9 cellular contexts compared by ENCODE assay signal in genomic region chr22:30397656-30398635, GRCh38. TPM values are rescaled to one million over a fixed set of nuclear protein-coding genes. Genes with fewer than 3 reads are reported as not detected.
DNase-seq lines count a peak whose midpoint lies in the region; ATAC-seq, FAIRE-seq and TF ChIP-seq lines count a peak whose summit lies in the region.
"Had no signal": no experiment of that assay in that cellular context is flagged by ENCODE, and none has a peak within 500 bp of the region (broad histone marks: within the 10 kb centered on the region; RNA-seq: fewer than 3 reads in every experiment).

No MANE protein-coding gene starts in this region.

- H3K4me3 Mint-ChIP-seq in Calu3 (ENCODE audit: low read depth, unreplicated experiment) = peak overlapping the region; percentile 90

- H3K27ac ChIP-seq in SJCRH30 (no peak overlapping the region), esophagus muscularis mucosa (replicated peaks in 1 of 4) (peak overlapping the region; percentile 72 to 80 (median 78)), pancreas (no peak overlapping the region)

- H3K36me3 ChIP-seq in SJCRH30 (no peaks in the 10 kb centered on the region), esophagus muscularis mucosa (no peaks in the 10 kb centered on the region), pancreas (no peaks in the 10 kb centered on the region)

- CTCF ChIA-PET in Calu3 (lab: Charles Lee) = interaction anchor here (0.8 to 3.2 kb wide), 6 partner anchors 10 to 359 kb away, joined by 3 to 12 read pairs (median 6); no protein-coding TSS in a partner anchor

- 42% methylated on average over 8 of the region's 11 CpGs for WGBS in esophagus muscularis mucosa
- WGBS in pancreas, 2 donors = 24 to 26% methylated on average over 11 of the region's 11 CpGs

- no peak for FAIRE-seq in pancreas (lab: Jason Lieb, UNC)
- FAIRE-seq: endometrium had no signal

- H3K9me3 ChIP-seq in SJCRH30 (replicated peaks) = no peaks in the 10 kb centered on the region
- no peaks in the 10 kb centered on the region for H3K9me3 ChIP-seq in esophagus muscularis mucosa
- H3K9me3 ChIP-seq in pancreas = no peaks in the 10 kb centered on the region

- intact Hi-C loops in Calu3 (cut with micrococcal nuclease; ENCODE audit: unreplicated experiment) (loop anchor here (2.0 to 10.0 kb wide), 2 partner anchors 25 to 87 kb away; no protein-coding TSS in a partner anchor), esophagus muscularis mucosa (cut with DNase I) (no loop called here), pancreas (cut with DNase I) (no loop called here)

- H3K9me3 Mint-ChIP-seq in Calu3 (ENCODE audit: low read depth, unreplicated experiment) = no peaks in the 10 kb centered on the region

- TF ChIP-seq CTCF in Calu3 (IDR thresholded peaks at IDR 0.05; ENCODE audit: unreplicated experiment) (no peak), esophagus muscularis mucosa (IDR thresholded peaks at IDR 0.05) (no peak), pancreas (IDR thresholded peaks at IDR 0.05) (no peak)

- DNase-seq in Calu3 (no peak), SJCRH30 (no peak), esophagus muscularis mucosa (ENCODE audit: extremely low spot score) (no peak), pancreas (no peak), hippocampal formation (lab: John Stamatoyannopoulos, UW) (no peak), NCI-H1930 (lab: John Stamatoyannopoulos, UW) (no peak)
- DNase-seq in activated CD4-positive, CD25-positive, alpha-beta regulatory T cell (lab: John Stamatoyannopoulos, UW) = no peak

- H3K4me1 Mint-ChIP-seq in Calu3 (ENCODE audit: low read depth, unreplicated experiment) = peaks cover 21% of the 10 kb centered on the region

- H3K4me3 ChIP-seq in SJCRH30 = peak overlapping the region; percentile 57
- peak overlapping the region; percentile 75 to 90 (median 80) for H3K4me3 ChIP-seq in esophagus muscularis mucosa
- H3K4me3 ChIP-seq in pancreas = peak overlapping the region in 3 of 4 donors; percentile 33 to 72 (median 63)

- H3K27me3 ChIP-seq in SJCRH30 (no peaks in the 10 kb centered on the region), esophagus muscularis mucosa (no peaks in the 10 kb centered on the region), pancreas (no peaks in the 10 kb centered on the region)

- TF ChIP-seq EP300 in esophagus muscularis mucosa (IDR thresholded peaks at IDR 0.05) = no peak

- H3K4me1 ChIP-seq in SJCRH30 = peaks cover 2% of the 10 kb centered on the region
- peaks cover 13 to 41% (median 38%) of the 10 kb centered on the region in 4 donors for H3K4me1 ChIP-seq in esophagus muscularis mucosa
- peaks cover 0 to 5% (median 0%) of the 10 kb centered on the region in 3 donors for H3K4me1 ChIP-seq in pancreas

- BruUV-seq in Calu3 (replicated peaks; lab: Mats Ljungman, UMichigan) = no TSS peak

- peak overlapping the region; percentile 56 for H3K27ac Mint-ChIP-seq in Calu3 (ENCODE audit: unreplicated experiment)

- ATAC-seq in pancreas (peak in 1 of 4 donors; percentile 4), HG03442 (IDR thresholded peaks at IDR 0.05; ENCODE audit: unreplicated experiment) (no peak)

- H3K36me3 Mint-ChIP-seq in Calu3 (ENCODE audit: insufficient read depth, unreplicated experiment) = peaks cover 47% of the 10 kb centered on the region

- H3K27me3 Mint-ChIP-seq in Calu3 (ENCODE audit: unreplicated experiment) = no peaks in the 10 kb centered on the region

- TF ChIP-seq POLR2A in esophagus muscularis mucosa (IDR thresholded peaks at IDR 0.05; ENCODE audit: low read depth) = no peak

RNA-seq across cellular contexts. Expression of gene SEC14L2, which starts 1.1 kb away (rescaled TPM):
- total RNA-seq in Calu3 (2022) (32.1 and 39.1 TPM in 2 replicates), esophagus muscularis mucosa (10 to 100 TPM in 2 of 4 donors, 1 to 10 TPM in 2; 3.3 to 16.7 (median 8.5) TPM), pancreas (1 to 10 TPM; 2.6 to 6.6 (median 3.6) TPM)
- total RNA-seq in SJCRH30 (2014; rRNA removed; shearing (Covaris generic)) = 1.4 and 3.4 TPM in 2 replicates
- 1 to 10 TPM; 3.6 to 5.1 TPM for polyA plus RNA-seq in pancreas

RNA-seq across cellular contexts. Expression of gene RNF215, which starts 10.7 kb away (rescaled TPM):
- 42.5 and 48.8 TPM in 2 replicates for total RNA-seq in Calu3 (2022)
- total RNA-seq in SJCRH30 (2014; rRNA removed; shearing (Covaris generic)) = 4.1 and 7.3 TPM in 2 replicates
- total RNA-seq in esophagus muscularis mucosa = 10 to 100 TPM in 3 of 4 donors, 1 to 10 TPM in 1; 6.6 to 18.5 (median 15.0) TPM
- 10 to 100 TPM in 2 of 6 donors, 1 to 10 TPM in 4; 6.0 to 11.6 (median 8.9) TPM for total RNA-seq in pancreas
- polyA plus RNA-seq in pancreas = 10 to 100 TPM in 1 of 2 donors, 1 to 10 TPM in 1; 9.9 to 13.9 TPM

RNA-seq across cellular contexts. Expression of gene MTFP1, which starts 27.6 kb away (rescaled TPM):
- total RNA-seq in Calu3 (2022) (30.5 and 33.6 TPM in 2 replicates), esophagus muscularis mucosa (1 to 10 TPM; 1.2 to 7.1 (median 3.4) TPM), pancreas (10 to 100 TPM in 1 of 6 donors, 1 to 10 TPM in 5; 3.2 to 11.6 (median 8.0) TPM)
- total RNA-seq in SJCRH30 (2014; rRNA removed; shearing (Covaris generic)) = 19.6 and 25.5 TPM in 2 replicates
- 10 to 100 TPM; 13.1 to 15.7 TPM for polyA plus RNA-seq in pancreas

RNA-seq across cellular contexts. Expression of gene CCDC157, which starts 41.1 kb away (rescaled TPM):
- total RNA-seq in Calu3 (2022) = 5.0 and 5.5 TPM in 2 replicates
- 1.2 TPM in 2 replicates for total RNA-seq in SJCRH30 (2014; rRNA removed; shearing (Covaris generic))
- 1 to 10 TPM; 1.5 to 2.5 (median 1.6) TPM for total RNA-seq in esophagus muscularis mucosa
- total RNA-seq in pancreas = 1 to 10 TPM; 1.1 to 2.6 (median 1.2) TPM
- polyA plus RNA-seq in pancreas = 1 to 10 TPM; 5.3 to 8.2 TPM

RNA-seq across cellular contexts. Expression of gene SF3A1, which starts 41.3 kb away (rescaled TPM):
- total RNA-seq in Calu3 (2022) = 181 and 197 TPM in 2 replicates
- total RNA-seq in SJCRH30 (2014; rRNA removed; shearing (Covaris generic)) = 45.2 and 64.7 TPM in 2 replicates
- 10 to 100 TPM; 32.8 to 85.8 (median 60.0) TPM for total RNA-seq in esophagus muscularis mucosa
- 100 to 1,000 TPM in 1 of 6 donors, 10 to 100 TPM in 5; 77.2 to 102 (median 95.4) TPM for total RNA-seq in pancreas
- polyA plus RNA-seq in pancreas = 10 to 100 TPM; 19.2 to 21.6 TPM

Comparison
In these comparisons a context has a peak if more than half of its experiments do, and no peak if none do; other contexts are left out.
1. H3K27ac ChIP-seq: peak in esophagus muscularis mucosa (4 of 4); none in SJCRH30 (single experiment) and pancreas (0 of 4).
2. Peak in every context shown above with its lines, with median percentiles within 50 percentile points of each other: H3K4me3 ChIP-seq.